ENCODE assay signal across 19 cellular contexts in the genomic region with DNA sequence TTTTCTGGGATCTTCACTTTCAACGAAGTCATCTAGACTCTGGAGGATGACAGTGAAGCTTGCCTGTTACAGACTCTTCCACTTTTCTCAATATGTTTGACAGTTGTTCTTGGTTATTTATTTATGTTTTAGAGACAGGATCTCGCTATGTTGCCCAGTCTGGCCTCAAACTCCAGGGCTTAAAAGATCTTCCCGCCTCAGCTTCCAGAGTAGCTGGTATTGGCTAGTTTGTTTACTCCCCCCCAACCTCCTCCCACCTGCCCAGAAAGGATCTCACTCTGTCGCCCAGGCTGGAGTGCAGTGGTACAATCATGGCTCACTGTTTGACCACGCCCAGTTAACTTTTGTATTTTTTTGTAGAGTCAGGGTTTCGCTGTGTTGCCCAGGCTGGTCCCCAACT. TPM values are rescaled to one million over a fixed set of nuclear protein-coding genes. Genes with fewer than 3 reads are reported as not detected.
A peak's percentile ranks its signal among the peaks of the same experiment; 100 is the strongest.
DNase-seq lines count a peak whose midpoint lies in the region; ATAC-seq, FAIRE-seq and TF ChIP-seq lines count a peak whose summit lies in the region.
"Had no signal": no experiment of that assay in that cellular context is flagged by ENCODE, and none has a peak within 500 bp of the region (broad histone marks: within the 10 kb centered on the region; RNA-seq: fewer than 3 reads in every experiment).

No MANE protein-coding gene starts in this region.

- CTCF ChIA-PET in A549 (lab: Yijun Ruan, JAX) (interaction anchor here (0.5 to 3.4 kb wide), 10 partner anchors 8 to 261 kb away, joined by 3 to 29 read pairs (median 4); no protein-coding TSS in a partner anchor), WTC11 (lab: Charles Lee) (interaction anchor here (0.9 to 1.7 kb wide), 4 partner anchors 12 to 144 kb away, joined by 4 to 6 read pairs (median 5); a partner anchor contains a TSS), Caco-2 (lab: Charles Lee) (interaction anchor here (1.6 kb wide), 1 partner anchor 12 kb away, joined by 6 read pairs; no protein-coding TSS in a partner anchor)

- H3K27me3 ChIP-seq in Caco-2 (replicated peaks; ENCODE audit: control insufficient read depth, insufficient read depth, low read length), result no peaks in the 10 kb centered on the region
- H3K27me3 ChIP-seq: brain microvascular endothelial cell, colonic mucosa, heart right ventricle had no signal

- H3K36me3 ChIP-seq in Caco-2 (ENCODE audit: control insufficient read depth, insufficient read depth, low read length), result peaks cover 2% of the 10 kb centered on the region
- H3K36me3 ChIP-seq: colonic mucosa, HAP-1 had no signal

- TF ChIP-seq CTCF in A549 (IDR thresholded peaks at IDR 0.05) (no peak), GM12865 (IDR thresholded peaks at IDR 0.05; ENCODE audit: insufficient read depth, low read depth, low read length, missing control alignments) (no peak), WTC11 (IDR thresholded peaks at IDR 0.05) (no peak), nephron (IDR thresholded peaks at IDR 0.05; ENCODE audit: unreplicated experiment in 3 of 3) (no peak), Caco-2 (IDR thresholded peaks at IDR 0.05; ENCODE audit: insufficient read depth in 1 of 2, low read depth in 1 of 2, low read length in 1 of 2, severe bottlenecking in 1 of 2, unreplicated experiment in 1 of 2) (no peak)

- H3K9me3 Mint-ChIP-seq in WTC11, result no peaks in the 10 kb centered on the region
- H3K9me3 Mint-ChIP-seq in nephron, result no peaks in the 10 kb centered on the region
- H3K9me3 Mint-ChIP-seq in Caco-2 (ENCODE audit: unreplicated experiment), result no peaks in the 10 kb centered on the region
- H3K9me3 Mint-ChIP-seq: activated T-helper 2 cell treated with anti-CD3 and anti-CD28 coated beads, Interferon-gamma antibody, Interleukin-2, Interleukin-4, amounts not matched to agents 10 μg/mL and 5 μg/mL and 100 μg/mL, durations not matched to agents 14 hours and 24 hours and 36 hours; CD14-positive monocyte; immature natural killer cell had no signal

- no peak for TF ChIP-seq POLR2A in A549 (IDR thresholded peaks at IDR 0.05; ENCODE audit: low read length)

- DNase-seq in A549 (ENCODE audit: low read depth in 1 of 2, low spot score in 1 of 2) (no peak), GM12865 (ENCODE audit: low read depth) (no peak), WTC11 (ENCODE audit: low spot score) (no peak), Caco-2 (no peak), NCI-H1436 treated with DMSO at 0.1 percent for 48 hours (lab: John Stamatoyannopoulos, UW) (no peak)
- DNase-seq: brain microvascular endothelial cell, DMS153, GF-D8, heart right ventricle, immature natural killer cell, NCI-H524 treated with DMSO at 0.1 percent for 48 hours had no signal

- TF ChIP-seq EP300 in A549 (IDR thresholded peaks at IDR 0.05), result no peak

- H3K4me1 ChIP-seq in A549, result peaks cover 26% of the 10 kb centered on the region
- H3K4me1 ChIP-seq in Caco-2, result peaks cover 17% of the 10 kb centered on the region

- H3K9me3 ChIP-seq in A549 (no peaks in the 10 kb centered on the region), Caco-2 (no peaks in the 10 kb centered on the region)
- H3K9me3 ChIP-seq: colonic mucosa, HAP-1, heart right ventricle had no signal

- BruUV-seq in Caco-2 (replicated peaks; lab: Mats Ljungman, UMichigan), result no TSS peak

- H3K27me3 Mint-ChIP-seq in WTC11 (ENCODE audit: low read depth) (peaks cover 2% of the 10 kb centered on the region), nephron (ENCODE audit: low read depth) (no peaks in the 10 kb centered on the region), Caco-2 (ENCODE audit: insufficient read depth, unreplicated experiment) (no peaks in the 10 kb centered on the region)

- intact Hi-C loops in Caco-2 (cut with micrococcal nuclease; ENCODE audit: unreplicated experiment), result no loop called here

- POLR2A ChIA-PET in A549 (lab: Yijun Ruan, JAX) (no interaction called here), WTC11 (lab: Charles Lee) (no interaction called here), Caco-2 (lab: Charles Lee) (no interaction called here)

- peak overlapping the region; percentile 78; the same call in 2 of the 3 replicates for H3K4me2 ChIP-seq in A549

- H3K36me3 Mint-ChIP-seq in WTC11 (no peaks in the 10 kb centered on the region), nephron (ENCODE audit: low read depth) (peaks cover 12% of the 10 kb centered on the region), Caco-2 (ENCODE audit: insufficient read depth, unreplicated experiment) (peaks cover 24% of the 10 kb centered on the region)
- H3K36me3 Mint-ChIP-seq: immature natural killer cell had no signal

- H3K4me3 ChIP-seq in A549 (no peak overlapping the region), GM12865 (ENCODE audit: low read depth, low read length) (peak overlapping the region; percentile 75), Caco-2 (ENCODE audit: low read depth, low read length) (no peak overlapping the region)
- H3K4me3 ChIP-seq: colonic mucosa, HAP-1 had no signal

- H3K27ac Mint-ChIP-seq in WTC11, result no peak overlapping the region
- no peak overlapping the region for H3K27ac Mint-ChIP-seq in nephron
- H3K27ac Mint-ChIP-seq in Caco-2 (ENCODE audit: unreplicated experiment), result no peak overlapping the region
- H3K27ac Mint-ChIP-seq: activated T-helper 2 cell treated with anti-CD3 and anti-CD28 coated beads, Interferon-gamma antibody, Interleukin-2, Interleukin-4, amounts not matched to agents 10 μg/mL and 5 μg/mL and 100 μg/mL, durations not matched to agents 14 hours and 24 hours and 36 hours; CD14-positive monocyte had no signal

- H3K4me1 Mint-ChIP-seq in WTC11, result peaks cover 29% of the 10 kb centered on the region
- peaks cover 46% of the 10 kb centered on the region for H3K4me1 Mint-ChIP-seq in nephron
- H3K4me1 Mint-ChIP-seq in Caco-2 (ENCODE audit: low read depth, unreplicated experiment), result peaks cover 4% of the 10 kb centered on the region

- H3K4me3 Mint-ChIP-seq in WTC11 (no peak overlapping the region), nephron (peak overlapping the region in 2 of 3 experiments; percentile 16 to 85), Caco-2 (ENCODE audit: unreplicated experiment) (no peak overlapping the region)
- H3K4me3 Mint-ChIP-seq: CD14-positive monocyte, immature natural killer cell had no signal

- ATAC-seq in A549 (no peak), WTC11 (no peak), GM21360 (IDR thresholded peaks at IDR 0.05; ENCODE audit: unreplicated experiment) (no peak), GM21619 (IDR thresholded peaks at IDR 0.05; ENCODE audit: unreplicated experiment) (no peak)
- ATAC-seq: heart right ventricle had no signal

- TF ChIP-seq RAD21 in A549 (conservative IDR thresholded peaks at IDR 0.05 in 1 of 2, IDR thresholded peaks at IDR 0.05 in 1 of 2), result no peak

- H3K27ac ChIP-seq in A549, result no peak overlapping the region
- H3K27ac ChIP-seq: brain microvascular endothelial cell, colonic mucosa had no signal

- no peak for FAIRE-seq in A549 (lab: Jason Lieb, UNC)

- 80% methylated on average over 6 of the region's 6 CpGs for WGBS in A549 (ENCODE audit: missing lambda C conversion rate)

TF ChIP-seq in A549, 52 proteins besides CTCF, POLR2A, EP300 and RAD21 (continues in another document):
- TF ChIP-seq GATA3 (IDR thresholded peaks at IDR 0.05; ENCODE audit: borderline replicate concordance) (no peak), MAFK (IDR thresholded peaks at IDR 0.05; ENCODE audit: partially characterized antibody) (no peak), FOSL2 (IDR thresholded peaks at IDR 0.05) (no peak), FOSL2 (CRISPR knock-in tag; IDR thresholded peaks at IDR 0.05) (no peak), TFCP2L1 (CRISPR knock-in tag; IDR thresholded peaks at IDR 0.05) (no peak), CBX2 (IDR thresholded peaks at IDR 0.05; ENCODE audit: borderline replicate concordance, low read depth) (no peak), FOXS1 (CRISPR knock-in tag; IDR thresholded peaks at IDR 0.05) (no peak)

TF ChIP-seq in WTC11, 78 proteins besides CTCF, POLR2A, EP300 and RAD21:
- TF ChIP-seq FOXP1 (CRISPR knock-in tag; IDR thresholded peaks at IDR 0.05; ENCODE audit: borderline replicate concordance), result no peak
- peak; percentile 83; the same call in 1 of the 2 replicates for TF ChIP-seq ZNF121 (CRISPR knock-in tag; IDR thresholded peaks at IDR 0.05)
TF ChIP-seq in WTC11: peak in this region for 1.

RNA-seq across cellular contexts. Expression of a gene that starts 3.3 kb away (rescaled TPM):
- polyA plus RNA-seq in A549 (2011; rRNA removed), result 154 and 175 TPM in 2 replicates
- polyA plus RNA-seq in A549 (2012; cell fraction: cytosol; rRNA removed), result 35.2 and 38.6 TPM in 2 replicates
- 27.6 and 38.4 TPM in 2 replicates for polyA plus RNA-seq in A549 (2012; cell fraction: nucleus; rRNA removed)
- polyA plus RNA-seq in A549 (2017; fragmentation: RNase III; extraction: RNeasy Plus Mini Kit Qiagen cat#74134 plus additional on column Dnase treatment), result 34.6 to 37.7 TPM (median 34.9 TPM) in 3 replicates
- polyA minus RNA-seq in A549 (2011; rRNA and poly(A)+ RNA removed), result 90.6 and 109 TPM in 2 replicates
- 25.9 to 26.9 TPM (median 26.5 TPM) in 3 replicates for total RNA-seq in WTC11 (2021)
- total RNA-seq in Caco-2 (2022), result 43.1 and 48.9 TPM in 2 replicates

RNA-seq across cellular contexts. Expression of a gene that starts 23.9 kb away (rescaled TPM):
- polyA plus RNA-seq in A549 (2011; rRNA removed), result 35.5 and 40.5 TPM in 2 replicates
- 11.1 and 19.5 TPM in 2 replicates for polyA plus RNA-seq in A549 (2012; cell fraction: cytosol; rRNA removed)
- polyA plus RNA-seq in A549 (2012; cell fraction: nucleus; rRNA removed), result 9.9 and 10.0 TPM in 2 replicates
- 18.0 to 22.6 TPM (median 20.0 TPM) in 3 replicates for polyA plus RNA-seq in A549 (2017; fragmentation: RNase III; extraction: RNeasy Plus Mini Kit Qiagen cat#74134 plus additional on column Dnase treatment)
- 28.7 and 32.3 TPM in 2 replicates for polyA minus RNA-seq in A549 (2011; rRNA and poly(A)+ RNA removed)
- 0.14 to 0.24 TPM (median 0.23 TPM) in 3 replicates for total RNA-seq in WTC11 (2021)
- 40.6 and 47.7 TPM in 2 replicates for total RNA-seq in Caco-2 (2022)
- polyA plus RNA-seq: CD14-positive monocyte, immature natural killer cell had no signal

RNA-seq across cellular contexts. Expression of a gene that starts 33.6 kb away (rescaled TPM):
- 0.99 and 1.5 TPM in 2 replicates for polyA plus RNA-seq in A549 (2011; rRNA removed)
- polyA plus RNA-seq in A549 (2012; cell fraction: cytosol; rRNA removed), result 3.4 and 5.1 TPM in 2 replicates
- 5.8 and 8.4 TPM in 2 replicates for polyA plus RNA-seq in A549 (2012; cell fraction: nucleus; rRNA removed)
- 2.2 to 2.8 TPM (median 2.8 TPM) in 3 replicates for polyA plus RNA-seq in A549 (2017; fragmentation: RNase III; extraction: RNeasy Plus Mini Kit Qiagen cat#74134 plus additional on column Dnase treatment)
- 0.66 and 0.83 TPM in 2 replicates for polyA minus RNA-seq in A549 (2011; rRNA and poly(A)+ RNA removed)
- total RNA-seq in WTC11 (2021), result 0.92 to 1.2 TPM (median 1.2 TPM) in 3 replicates
- 2.6 and 3.6 TPM in 2 replicates for total RNA-seq in Caco-2 (2022)
- total RNA-seq: activated T-helper 2 cell treated with anti-CD3 and anti-CD28 coated beads, Interferon-gamma antibody, Interleukin-2, Interleukin-4, amounts not matched to agents 10 μg/mL and 5 μg/mL and 100 μg/mL, durations not matched to agents 14 hours and 24 hours and 36 hours; colonic mucosa; heart right ventricle; urinary bladder had no signal
- polyA plus RNA-seq: CD14-positive monocyte, heart right ventricle, immature natural killer cell, urinary bladder had no signal

RNA-seq across cellular contexts. Expression of a gene that starts 47.5 kb away (rescaled TPM):
- 50.0 and 56.4 TPM in 2 replicates for polyA plus RNA-seq in A549 (2011; rRNA removed)
- polyA plus RNA-seq in A549 (2012; cell fraction: cytosol; rRNA removed), result 108 and 115 TPM in 2 replicates
- 170 and 181 TPM in 2 replicates for polyA plus RNA-seq in A549 (2012; cell fraction: nucleus; rRNA removed)
- 49.3 to 59.3 TPM (median 55.5 TPM) in 3 replicates for polyA plus RNA-seq in A549 (2017; fragmentation: RNase III; extraction: RNeasy Plus Mini Kit Qiagen cat#74134 plus additional on column Dnase treatment)
- 41.0 and 46.7 TPM in 2 replicates for polyA minus RNA-seq in A549 (2011; rRNA and poly(A)+ RNA removed)
- total RNA-seq in WTC11 (2021), result 78.5 to 89.2 TPM (median 80.0 TPM) in 3 replicates
- total RNA-seq in Caco-2 (2022), result 134 and 135 TPM in 2 replicates
- polyA plus RNA-seq: CD14-positive monocyte had no signal

Comparison
In these comparisons a context has a peak if more than half of its experiments do, and no peak if none do; other contexts are left out.
1. H3K4me3 Mint-ChIP-seq: peak in nephron (2 of 3); none in WTC11 (single experiment) and Caco-2 (single experiment).
2. RNA of a gene that starts 23.9 kb away (total RNA-seq): 40.6 to 47.7 TPM in Caco-2; 0.14 to 0.24 TPM in WTC11; every median in the first group is over 10 times any median in the second.